12 cellular contexts compared by ENCODE assay signal in genomic region chr6:143965503-143966171, GRCh38. TPM values are rescaled to one million over a fixed set of nuclear protein-coding genes. Genes with fewer than 3 reads are reported as not detected.
DNase-seq lines count a peak whose midpoint lies in the region; ATAC-seq, FAIRE-seq and TF ChIP-seq lines count a peak whose summit lies in the region.
"Had no signal": no experiment of that assay in that cellular context is flagged by ENCODE, and none has a peak within 500 bp of the region (broad histone marks: within the 10 kb centered on the region; RNA-seq: fewer than 3 reads in every experiment).

No MANE protein-coding gene starts in this region.

- H2AFZ ChIP-seq in K562 (ENCODE audit: low read depth, low read length) = no peak overlapping the region

- CTCF ChIA-PET in K562 (lab: Yijun Ruan, JAX; ENCODE audit: low intra/inter-chr PET ratio) = no interaction called here

- peaks cover 4% of the 10 kb centered on the region for H3K4me1 Mint-ChIP-seq in glutamatergic neuron (ENCODE audit: low read depth, unreplicated experiment)

- no peak overlapping the region for H3K9ac ChIP-seq in K562 (ENCODE audit: insufficient read depth in 1 of 2, low read depth in 2 of 2, low read length in 2 of 2)

- H3K4me2 ChIP-seq in K562 (ENCODE audit: insufficient read depth, low read length) = no peak overlapping the region

- BruUV-seq in K562 (replicated peaks; lab: Mats Ljungman, UMichigan) = no TSS peak

- no peaks in the 10 kb centered on the region for H3K79me2 ChIP-seq in K562 (ENCODE audit: control insufficient read depth, insufficient read depth, low read length)

- no peak for TF ChIP-seq RAD21 in K562 (CRISPR knock-in tag; conservative IDR thresholded peaks at IDR 0.05 in 1 of 2, IDR thresholded peaks at IDR 0.05 in 1 of 2)

- peaks cover 16% of the 10 kb centered on the region for H3K27me3 Mint-ChIP-seq in glutamatergic neuron (ENCODE audit: unreplicated experiment)

- H3K4me3 Mint-ChIP-seq in glutamatergic neuron (ENCODE audit: unreplicated experiment) = no peak overlapping the region
- H3K4me3 Mint-ChIP-seq: activated T-cell treated with anti-CD3 and anti-CD28 coated beads, Interleukin-2, amount 50 U/mL, for 4 hours had no signal

- H3K9me3 ChIP-seq in K562 (replicated peaks; ENCODE audit: control insufficient read depth, insufficient read depth, low read depth, low read length) = no peaks in the 10 kb centered on the region
- H3K9me3 ChIP-seq in mesodermal cell (ENCODE audit: control insufficient read depth, low read length) = no peaks in the 10 kb centered on the region

- H4K20me1 ChIP-seq in K562 (replicated peaks; ENCODE audit: control insufficient read depth, insufficient read depth, low read length) = no peaks in the 10 kb centered on the region

- intact Hi-C loops in K562 (cut with micrococcal nuclease) = no loop called here

- H3K27ac Mint-ChIP-seq in glutamatergic neuron (ENCODE audit: unreplicated experiment) = no peak overlapping the region

- DNase-seq in EL = peak; percentile 53
- peak; percentile 65 for DNase-seq in KG1 (lab: John Stamatoyannopoulos, UW)
- DNase-seq in K562 (ENCODE audit: extremely low read depth in 1 of 4, low spot score in 3 of 4) = no peak
- DNase-seq in activated gamma-delta T cell treated with Interleukin-2 at 50 U/mL for 16 hours = no peak
- no peak for DNase-seq in glutamatergic neuron
- DNase-seq: activated T-cell treated with anti-CD3 and anti-CD28 coated beads, Interleukin-2, amount 50 U/mL, for 4 hours; MM.1S had no signal

- TF ChIP-seq POLR2A in K562 (conservative IDR thresholded peaks at IDR 0.05) = no peak

- no peak for ATAC-seq in K562
- no peak for ATAC-seq in GM21447 (IDR thresholded peaks at IDR 0.05; ENCODE audit: unreplicated experiment)
- no peak for ATAC-seq in activated CD4-positive, CD25-positive, alpha-beta regulatory T cell treated with anti-CD3 and anti-CD28 coated beads, Interleukin-2, amount 50 U/mL, for 24 hours
- ATAC-seq: activated T-cell treated with anti-CD3 and anti-CD28 coated beads, Interleukin-2, amount 50 U/mL, for 4 hours had no signal

- no peak for FAIRE-seq in K562 (lab: Jason Lieb, UNC)
- FAIRE-seq: D721Med had no signal

- TF ChIP-seq EP300 in K562 (IDR thresholded peaks at IDR 0.05; ENCODE audit: low read length) = no peak

- POLR2A ChIA-PET in K562 (lab: Yijun Ruan, JAX) = no interaction called here

- H3K4me1 ChIP-seq in K562 (replicated peaks in 1 of 2; ENCODE audit: control insufficient read depth in 2 of 2, insufficient read depth in 2 of 2, low read length in 2 of 2) (peaks cover 0 to 19% of the 10 kb centered on the region in 2 experiments; a peak in 4 of 5 replicates), mesodermal cell (ENCODE audit: control insufficient read depth, insufficient read depth, low read length, poor library complexity, severe bottlenecking) (peaks cover 14% of the 10 kb centered on the region)

- peaks cover 9% of the 10 kb centered on the region; the same call in 2 of the 3 replicates for H3K36me3 ChIP-seq in K562 (ENCODE audit: control insufficient read depth, insufficient read depth, low read length)
- no peaks in the 10 kb centered on the region for H3K36me3 ChIP-seq in mesodermal cell (ENCODE audit: control insufficient read depth, insufficient read depth, low read length)
- H3K36me3 ChIP-seq: WERI-Rb-1 had no signal

- no peaks in the 10 kb centered on the region for H3K27me3 ChIP-seq in K562 (ENCODE audit: control insufficient read depth in 2 of 2, insufficient read depth in 2 of 2, low read length in 2 of 2)

- in situ Hi-C loops in K562 (cut with MboI) = no loop called here

- WGBS in K562 (ENCODE audit: insufficient coverage, low coverage, missing lambda C conversion rate) = 28% methylated on average over 6 of the region's 6 CpGs
- WGBS in mesodermal cell (ENCODE audit: insufficient coverage in 2 of 2), 2 experiments = 30 to 69% methylated on average over 2 to 4 of the region's 6 CpGs

- no peaks in the 10 kb centered on the region for H3K9me1 ChIP-seq in K562 (ENCODE audit: control insufficient read depth, insufficient read depth, low read length)

- TF ChIP-seq CTCF in K562 (IDR thresholded peaks at IDR 0.05 in 2 of 3, conservative IDR thresholded peaks at IDR 0.05 in 1 of 3; ENCODE audit: insufficient read depth in 2 of 3, low read depth in 1 of 3, low read length in 3 of 3) = no peak
- no peak for TF ChIP-seq CTCF in glutamatergic neuron (IDR thresholded peaks at IDR 0.05; ENCODE audit: partially characterized antibody, unreplicated experiment)

- no peak overlapping the region for H3K4me3 ChIP-seq in K562
- H3K4me3 ChIP-seq in mesodermal cell (ENCODE audit: extremely low read depth, insufficient read depth, low read length, poor library complexity, severe bottlenecking) = no peak overlapping the region

- H3K36me3 Mint-ChIP-seq in glutamatergic neuron (ENCODE audit: unreplicated experiment) = no peaks in the 10 kb centered on the region

- H3K9me3 Mint-ChIP-seq in glutamatergic neuron (ENCODE audit: unreplicated experiment) = peaks cover 2% of the 10 kb centered on the region
- H3K9me3 Mint-ChIP-seq: activated T-cell treated with anti-CD3 and anti-CD28 coated beads, Interleukin-2, amount 50 U/mL, for 4 hours had no signal

- peak overlapping the region; percentile 26; the same call in 1 of the 3 replicates for H3K27ac ChIP-seq in K562 (ENCODE audit: extremely low read depth, low read depth, low read length)
- H3K27ac ChIP-seq in mesodermal cell (ENCODE audit: low read depth, low read length, severe bottlenecking) = peak overlapping the region; percentile 23
- H3K27ac ChIP-seq: WERI-Rb-1 had no signal

TF ChIP-seq in K562, 482 proteins besides CTCF, POLR2A, EP300 and RAD21:
- TF ChIP-seq ZNF766 (CRISPR knock-in tag; conservative IDR thresholded peaks at IDR 0.05) (no peak), ZFP30 (CRISPR knock-in tag; IDR thresholded peaks at IDR 0.05; ENCODE audit: borderline replicate concordance) (no peak), FOSL1 (tag; conservative IDR thresholded peaks at IDR 0.05) (peak; percentile 59), HLTF (IDR thresholded peaks at IDR 0.05) (no peak), KAT2B (IDR thresholded peaks at IDR 0.05; ENCODE audit: low read depth, low read length) (no peak), WHSC1 (IDR thresholded peaks at IDR 0.05; ENCODE audit: low read length) (no peak), HMGN3 (IDR thresholded peaks at IDR 0.05; ENCODE audit: borderline replicate concordance, extremely low read depth, insufficient read length, low read depth, low read length) (no peak), POLR3A (IDR thresholded peaks at IDR 0.05; ENCODE audit: borderline replicate concordance, extremely low read depth, insufficient read depth, insufficient read length) (no peak), ERF (CRISPR knock-in tag; IDR thresholded peaks at IDR 0.05) (peak; percentile 16; the same call in 1 of the 2 replicates), ZNF431 (CRISPR knock-in tag; IDR thresholded peaks at IDR 0.05) (no peak), CSDE1 (IDR thresholded peaks at IDR 0.05) (no peak), KLF16 (IDR thresholded peaks at IDR 0.05) (no peak), NCOA4 (IDR thresholded peaks at IDR 0.05; ENCODE audit: partially characterized antibody) (no peak), HNRNPLL (IDR thresholded peaks at IDR 0.05; ENCODE audit: low read depth, low read length, poor library complexity, severe bottlenecking) (no peak), ZNF253 (CRISPR knock-in tag; conservative IDR thresholded peaks at IDR 0.05) (no peak), ZNF644 (tag; IDR thresholded peaks at IDR 0.05; ENCODE audit: low read depth) (no peak), RBBP5 (IDR thresholded peaks at IDR 0.05; ENCODE audit: borderline replicate concordance, insufficient read depth, low read length, poor library complexity, severe bottlenecking) (no peak)
- TF ChIP-seq, protein P1, sequence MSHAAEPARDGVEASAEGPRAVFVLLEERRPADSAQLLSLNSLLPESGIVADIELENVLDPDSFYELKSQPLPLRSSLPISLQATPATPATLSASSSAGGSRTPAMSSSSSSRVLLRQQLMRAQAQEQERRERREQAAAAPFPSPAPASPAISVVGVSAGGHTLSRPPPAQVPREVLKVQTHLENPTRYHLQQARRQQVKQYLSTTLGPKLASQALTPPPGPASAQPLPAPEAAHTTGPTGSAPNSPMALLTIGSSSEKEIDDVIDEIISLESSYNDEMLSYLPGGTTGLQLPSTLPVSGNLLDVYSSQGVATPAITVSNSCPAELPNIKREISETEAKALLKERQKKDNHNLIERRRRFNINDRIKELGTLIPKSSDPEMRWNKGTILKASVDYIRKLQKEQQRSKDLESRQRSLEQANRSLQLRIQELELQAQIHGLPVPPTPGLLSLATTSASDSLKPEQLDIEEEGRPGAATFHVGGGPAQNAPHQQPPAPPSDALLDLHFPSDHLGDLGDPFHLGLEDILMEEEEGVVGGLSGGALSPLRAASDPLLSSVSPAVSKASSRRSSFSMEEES (CRISPR knock-in tag; IDR thresholded peaks at IDR 0.05) = no peak

RNA-seq across cellular contexts. Expression of gene PLAGL1, which starts 42.4 kb away (rescaled TPM):
- 37.8 and 55.0 TPM in 2 replicates for total RNA-seq in K562 (2011; cell fraction: chromatin; rRNA removed; ENCODE audit: low replicate concordance)
- total RNA-seq in K562 (2011; cell fraction: nucleolus; rRNA removed) = 16.5 and 17.4 TPM in 2 replicates
- total RNA-seq in K562 (2011; cell fraction: nucleoplasm; rRNA removed) = 44.0 and 76.9 TPM in 2 replicates
- total RNA-seq in K562 (2014; rRNA removed) (11.7 and 14.8 TPM in 2 replicates), K562 (2014; rRNA removed; fragmentation: Illumina TruSeq; extraction: Trizol) (11.0 and 11.5 TPM in 2 replicates), K562 (2015; rRNA removed; fragmentation: Illumina TruSeq; extraction: Trizol) (13.2 and 15.1 TPM in 2 replicates), K562 (2021) (26.2 and 27.0 TPM in 2 replicates), glutamatergic neuron (ENCODE audit: unreplicated experiment) (0.69 TPM)
- polyA plus RNA-seq in K562 (2011; rRNA removed) (18.9 and 53.9 TPM in 2 replicates), K562 (2014; fragmentation: Illumina TruSeq; extraction: Trizol) (27.4 and 29.6 TPM in 2 replicates), K562 (2014; fragmentation: Nextera tagmentation; extraction: Ambion mirVana) (1 to 10 TPM; 4.9 to 5.9 TPM), K562 (2014; rRNA removed) (18.7 and 19.6 TPM in 2 replicates)
- 11.7 and 22.0 TPM in 2 replicates for polyA plus RNA-seq in K562 (2011; cell fraction: cytosol; rRNA removed)
- 111 and 133 TPM in 2 replicates for polyA plus RNA-seq in K562 (2011; cell fraction: nucleus; rRNA removed)
- polyA plus RNA-seq in K562 (2012) = 30.7 and 36.6 TPM in 2 replicates
- 20.9 and 39.9 TPM in 2 replicates for polyA minus RNA-seq in K562 (2011; rRNA and poly(A)+ RNA removed)
- 6.9 and 18.7 TPM in 2 replicates for polyA minus RNA-seq in K562 (2011; cell fraction: cytosol; rRNA and poly(A)+ RNA removed)
- 32.3 and 88.7 TPM in 2 replicates for polyA minus RNA-seq in K562 (2011; cell fraction: nucleus; rRNA and poly(A)+ RNA removed)
- 46.8 TPM for polyA plus RNA-seq in mesodermal cell (2013, experiment 1 of 2)
- polyA plus RNA-seq in mesodermal cell (2013, experiment 2 of 2) = 50.0 TPM

Comparison
In these comparisons a context has a peak if more than half of its experiments do, and no peak if none do; other contexts are left out.
1. DNase-seq: peak in EL (single experiment) and KG1 (single experiment); none in K562 (0 of 4), activated gamma-delta T cell treated with Interleukin-2 at 50 U/mL for 16 hours (single experiment) and glutamatergic neuron (single experiment).